ENCODE assay signal across 8 cellular contexts in the genomic region with DNA sequence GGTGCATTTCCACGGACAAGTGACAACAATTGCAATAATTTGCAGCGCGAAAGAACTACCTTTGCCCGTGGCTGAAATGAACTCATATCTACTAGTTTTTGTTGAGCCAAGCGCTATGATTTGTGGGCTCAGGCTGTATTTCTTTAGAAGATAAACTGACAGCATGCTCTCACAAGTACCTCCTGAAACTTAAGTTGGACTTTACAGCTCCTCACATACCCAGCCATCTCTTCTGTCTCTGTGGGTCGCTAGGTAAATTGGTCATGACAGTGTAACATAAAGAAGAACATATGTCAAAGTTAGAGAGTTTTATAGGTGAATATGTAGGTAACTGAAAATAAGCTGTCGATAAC. TPM values are rescaled to one million over a fixed set of nuclear protein-coding genes. Genes with fewer than 3 reads are reported as not detected.
A peak's percentile ranks its signal among the peaks of the same experiment; 100 is the strongest.
DNase-seq lines count a peak whose midpoint lies in the region; ATAC-seq lines count a peak whose summit lies in the region.

No MANE protein-coding gene starts in this region.

- CTCF ChIA-PET in activated CD4-positive, alpha-beta memory T cell treated with anti-CD3 and anti-CD28 coated beads, Interleukin-2, amount 10 ng/mL, durations not matched to agents 7 days and 5 days (lab: Charles Lee): no interaction called here

- peak overlapping the region; percentile 95 for H3K4me3 Mint-ChIP-seq in activated CD4-positive, alpha-beta memory T cell treated with anti-CD3 and anti-CD28 coated beads, Interleukin-2, amount 10 ng/mL, durations not matched to agents 7 days and 5 days

- no peaks in the 10 kb centered on the region for H3K27me3 ChIP-seq in stomach smooth muscle (ENCODE audit: control insufficient read depth in 1 of 2, insufficient read depth in 2 of 2, low read length in 2 of 2)

- ATAC-seq in GM18511 (IDR thresholded peaks at IDR 0.05; ENCODE audit: unreplicated experiment): peak; percentile 4
- peak; percentile 3 for ATAC-seq in HG02852 (IDR thresholded peaks at IDR 0.05; ENCODE audit: unreplicated experiment)
- no peak for ATAC-seq in HG02973 (IDR thresholded peaks at IDR 0.05; ENCODE audit: unreplicated experiment)

- H3K27ac Mint-ChIP-seq in activated CD4-positive, alpha-beta memory T cell treated with anti-CD3 and anti-CD28 coated beads, Interleukin-2, amount 10 ng/mL, durations not matched to agents 7 days and 5 days: peak overlapping the region; percentile 60

- H3K27ac ChIP-seq in stomach smooth muscle (ENCODE audit: low read length): peak overlapping the region; percentile 7

- H3K9me3 ChIP-seq in iPS-18c (ENCODE audit: control insufficient read depth, insufficient read depth, low read length): no peaks in the 10 kb centered on the region
- no peaks in the 10 kb centered on the region for H3K9me3 ChIP-seq in stomach smooth muscle (ENCODE audit: control insufficient read depth in 2 of 2, low read length in 2 of 2)

- H3K36me3 Mint-ChIP-seq in activated CD4-positive, alpha-beta memory T cell treated with anti-CD3 and anti-CD28 coated beads, Interleukin-2, amount 10 ng/mL, durations not matched to agents 7 days and 5 days (ENCODE audit: low read depth): peaks cover 9% of the 10 kb centered on the region

- POLR2A ChIA-PET in activated CD4-positive, alpha-beta memory T cell treated with anti-CD3 and anti-CD28 coated beads, Interleukin-2, amount 10 ng/mL, durations not matched to agents 7 days and 5 days (lab: Charles Lee): no interaction called here

- H3K27me3 Mint-ChIP-seq in activated CD4-positive, alpha-beta memory T cell treated with anti-CD3 and anti-CD28 coated beads, Interleukin-2, amount 10 ng/mL, durations not matched to agents 7 days and 5 days: peaks cover 2% of the 10 kb centered on the region

- H3K9me3 Mint-ChIP-seq in activated CD4-positive, alpha-beta memory T cell treated with anti-CD3 and anti-CD28 coated beads, Interleukin-2, amount 10 ng/mL, durations not matched to agents 7 days and 5 days: peaks cover 5% of the 10 kb centered on the region

- no peak for DNase-seq in activated CD4-positive, alpha-beta memory T cell treated with anti-CD3 and anti-CD28 coated beads, Interleukin-2, amount 10 ng/mL, durations not matched to agents 7 days and 5 days
- no peak for DNase-seq in MV-4-11 (lab: John Stamatoyannopoulos, UW)
- no peak for DNase-seq in Kasumi-1 (lab: John Stamatoyannopoulos, UW)

- H3K4me3 ChIP-seq in iPS-18c (ENCODE audit: insufficient read depth, low read depth, low read length): peak overlapping the region; percentile 92
- H3K4me3 ChIP-seq in stomach smooth muscle (ENCODE audit: low read length in 2 of 2): peak overlapping the region; percentile 88 to 94

- no peaks in the 10 kb centered on the region for H3K4me1 ChIP-seq in stomach smooth muscle (ENCODE audit: control insufficient read depth, insufficient read depth, low read length)

- H3K4me1 Mint-ChIP-seq in activated CD4-positive, alpha-beta memory T cell treated with anti-CD3 and anti-CD28 coated beads, Interleukin-2, amount 10 ng/mL, durations not matched to agents 7 days and 5 days: peaks cover 26% of the 10 kb centered on the region

- H3K36me3 ChIP-seq in stomach smooth muscle (ENCODE audit: control insufficient read depth in 2 of 2, insufficient read depth in 2 of 2, low read length in 2 of 2): no peaks in the 10 kb centered on the region

- peak overlapping the region; percentile 73 to 77 for H3K9ac ChIP-seq in stomach smooth muscle (ENCODE audit: low read length in 2 of 2)

RNA-seq across cellular contexts. Expression of a gene that starts 0.8 kb away (rescaled TPM):
- 10 to 100 TPM; 27.2 to 29.2 TPM for total RNA-seq in activated CD4-positive, alpha-beta memory T cell treated with anti-CD3 and anti-CD28 coated beads, Interleukin-2, amount 10 ng/mL, durations not matched to agents 7 days and 5 days

RNA-seq across cellular contexts. Expression of a gene that starts 53.3 kb away (rescaled TPM):
- total RNA-seq in activated CD4-positive, alpha-beta memory T cell treated with anti-CD3 and anti-CD28 coated beads, Interleukin-2, amount 10 ng/mL, durations not matched to agents 7 days and 5 days: 1 to 10 TPM; 1.1 to 1.2 TPM
